8 cellular contexts compared by ENCODE assay signal in genomic region chr6:170437719-170438401, GRCh38.
A peak's percentile ranks its signal among the peaks of the same experiment; 100 is the strongest.
DNase-seq lines count a peak whose midpoint lies in the region; ATAC-seq and TF ChIP-seq lines count a peak whose summit lies in the region.

No MANE protein-coding gene starts in this region.

- H3K27me3 Mint-ChIP-seq in stimulated activated naive CD8-positive, alpha-beta T cell treated with anti-CD3 and anti-CD28 coated beads, Interleukin-15, Interleukin-2, amounts not matched to agents 100 ng/mL and 50 ng/mL, for 24 hours: peaks cover 17% of the 10 kb centered on the region

- H3K4me1 Mint-ChIP-seq in stimulated activated naive CD8-positive, alpha-beta T cell treated with anti-CD3 and anti-CD28 coated beads, Interleukin-15, Interleukin-2, amounts not matched to agents 100 ng/mL and 50 ng/mL, for 24 hours (ENCODE audit: low read depth): peaks cover 6% of the 10 kb centered on the region

- dilution Hi-C loops in mammary epithelial cell (cut with HindIII; ENCODE audit: low sequenced_read_pairs): no loop called here

- H3K79me2 ChIP-seq in mammary epithelial cell (ENCODE audit: insufficient read depth, low read length): no peaks in the 10 kb centered on the region

- H3K4me3 Mint-ChIP-seq in stimulated activated naive CD8-positive, alpha-beta T cell treated with anti-CD3 and anti-CD28 coated beads, Interleukin-15, Interleukin-2, amounts not matched to agents 100 ng/mL and 50 ng/mL, for 24 hours: peak overlapping the region; percentile 30

- peaks cover 5% of the 10 kb centered on the region for H3K9me3 Mint-ChIP-seq in stimulated activated naive CD8-positive, alpha-beta T cell treated with anti-CD3 and anti-CD28 coated beads, Interleukin-15, Interleukin-2, amounts not matched to agents 100 ng/mL and 50 ng/mL, for 24 hours

- H3K27ac ChIP-seq in mammary epithelial cell (ENCODE audit: insufficient read depth, low read depth, low read length): peak overlapping the region; percentile 93

- ATAC-seq in stimulated activated naive CD8-positive, alpha-beta T cell treated with anti-CD3 and anti-CD28 coated beads, Interleukin-15, Interleukin-2, amounts not matched to agents 100 U/mL and 50 U/mL, for 24 hours: no peak
- ATAC-seq in HG02852 (IDR thresholded peaks at IDR 0.05; ENCODE audit: unreplicated experiment) (no peak), GM21529 (IDR thresholded peaks at IDR 0.05; ENCODE audit: unreplicated experiment) (no peak)

- H3K4me1 ChIP-seq in mammary epithelial cell (ENCODE audit: insufficient read depth, low read length): peaks cover 19% of the 10 kb centered on the region

- H4K20me1 ChIP-seq in mammary epithelial cell (ENCODE audit: insufficient read depth, low read length): no peaks in the 10 kb centered on the region

- peak overlapping the region; percentile 53 for H3K4me2 ChIP-seq in mammary epithelial cell (ENCODE audit: insufficient read depth, low read depth, low read length)

- no peaks in the 10 kb centered on the region for H3K36me3 ChIP-seq in mammary epithelial cell (ENCODE audit: insufficient read depth, low read length)

- in situ Hi-C loops in mammary epithelial cell (cut with MboI; ENCODE audit: low sequenced_read_pairs in 2 of 2): no loop called here

- DNase-seq in stimulated activated naive CD8-positive, alpha-beta T cell treated with anti-CD3 and anti-CD28 coated beads, Interleukin-15, Interleukin-2, amounts not matched to agents 100 U/mL and 50 U/mL, for 24 hours: no peak
- peak; percentile 53 for DNase-seq in mammary epithelial cell
- peak; percentile 92 for DNase-seq in myocyte (ENCODE audit: low read depth)
- no peak for DNase-seq in AML-193 (lab: John Stamatoyannopoulos, UW)
- no peak for DNase-seq in putamen (ENCODE audit: low spot score)

- peak overlapping the region; percentile 76 for H3K9ac ChIP-seq in mammary epithelial cell (ENCODE audit: insufficient read depth, low read length)

- H3K4me3 ChIP-seq in mammary epithelial cell (replicated peaks in 1 of 3; ENCODE audit: insufficient read depth in 1 of 3, low read depth in 2 of 3, low read length in 3 of 3): no peak overlapping the region

- intact Hi-C loops in mammary epithelial cell (cut with micrococcal nuclease): loop anchor here (1.0 kb wide), 2 partner anchors 33 to 38 kb away; no protein-coding TSS in a partner anchor

- peaks cover 4% of the 10 kb centered on the region for H3K36me3 Mint-ChIP-seq in stimulated activated naive CD8-positive, alpha-beta T cell treated with anti-CD3 and anti-CD28 coated beads, Interleukin-15, Interleukin-2, amounts not matched to agents 100 ng/mL and 50 ng/mL, for 24 hours (ENCODE audit: low read depth)

- CTCF ChIA-PET in mammary epithelial cell (lab: Charles Lee; ENCODE audit: low non-redundant PET): no interaction called here

- no peaks in the 10 kb centered on the region for H3K9me3 ChIP-seq in mammary epithelial cell (replicated peaks; ENCODE audit: insufficient read depth, low read length)

- TSS peak; percentile 93 for BruUV-seq in mammary epithelial cell (replicated peaks; lab: Mats Ljungman, UMichigan)

- 48% methylated on average over 12 of the region's 12 CpGs for WGBS in mammary epithelial cell (ENCODE audit: low coverage, missing lambda C conversion rate)

- TF ChIP-seq CTCF in mammary epithelial cell (conservative IDR thresholded peaks at IDR 0.05 in 1 of 2, IDR thresholded peaks at IDR 0.05 in 1 of 2; ENCODE audit: extremely low read depth in 1 of 2, insufficient read depth in 1 of 2, low read depth in 1 of 2, low read length in 2 of 2): no peak

- no peaks in the 10 kb centered on the region for H3K27me3 ChIP-seq in mammary epithelial cell (ENCODE audit: insufficient read depth, low read length)

- H2AFZ ChIP-seq in mammary epithelial cell (ENCODE audit: low read depth, low read length): peak overlapping the region; percentile 65

- no peak overlapping the region for H3K27ac Mint-ChIP-seq in stimulated activated naive CD8-positive, alpha-beta T cell treated with anti-CD3 and anti-CD28 coated beads, Interleukin-15, Interleukin-2, amounts not matched to agents 100 ng/mL and 50 ng/mL, for 24 hours

Comparison
In these comparisons a context has a peak if more than half of its experiments do, and no peak if none do; other contexts are left out.
1. DNase-seq: peak in mammary epithelial cell (single experiment) and myocyte (single experiment); none in stimulated activated naive CD8-positive, alpha-beta T cell treated with anti-CD3 and anti-CD28 coated beads, Interleukin-15, Interleukin-2, amounts not matched to agents 100 U/mL and 50 U/mL, for 24 hours (single experiment), AML-193 (0 of 2) and putamen (single experiment).